ENCODE assay signal across 11 cellular contexts in genomic region chr4:576245-576821, GRCh38. TPM values are rescaled to one million over a fixed set of nuclear protein-coding genes. Genes with fewer than 3 reads are reported as not detected.
A peak's percentile ranks its signal among the peaks of the same experiment; 100 is the strongest.
DNase-seq lines count a peak whose midpoint lies in the region; ATAC-seq, FAIRE-seq and TF ChIP-seq lines count a peak whose summit lies in the region.
"Had no signal": no experiment of that assay in that cellular context is flagged by ENCODE, and none has a peak within 500 bp of the region (broad histone marks: within the 10 kb centered on the region; RNA-seq: fewer than 3 reads in every experiment).

Gene TMEM271 (minus strand): TSS chr4:576295. CDS start chr4:576062, 233 bp downstream.

- H3K4me1 ChIP-seq in CD8-positive, alpha-beta T cell (ENCODE audit: insufficient read depth, low read length), result no peaks in the 10 kb centered on the region
- H3K4me1 ChIP-seq in GM23338 (ENCODE audit: insufficient read depth) (peaks cover 31% of the 10 kb centered on the region), mesendoderm (ENCODE audit: control insufficient read depth, low read depth, low read length) (no peaks in the 10 kb centered on the region)

- H3K4me1 Mint-ChIP-seq in CD8-positive, alpha-beta T cell (ENCODE audit: low read depth), result peaks cover 13% of the 10 kb centered on the region
- H3K4me1 Mint-ChIP-seq in GM23338 (peaks cover 24% of the 10 kb centered on the region), brain (peaks cover 50% of the 10 kb centered on the region)

- no peak within 1 kb of the TSS for H2BK15ac ChIP-seq in mesendoderm (replicated peaks; ENCODE audit: low read depth)

- no CpG with 5 or more reads among the region's 60 CpGs for WGBS in mesendoderm (ENCODE audit: extremely low coverage, insufficient coverage, low lambda C conversion rate)

- H3K4me3 Mint-ChIP-seq in CD8-positive, alpha-beta T cell, result peak within 1 kb of the TSS; percentile 65
- H3K4me3 Mint-ChIP-seq in GM23338 (peak within 1 kb of the TSS; percentile 89), brain (peak within 1 kb of the TSS; percentile 90 to 94 (median 92))

- H3K56ac ChIP-seq in mesendoderm (ENCODE audit: low read length), result peak within 1 kb of the TSS; percentile 42

- H3K9me3 Mint-ChIP-seq in CD8-positive, alpha-beta T cell, result no peaks in the 10 kb centered on the region
- H3K9me3 Mint-ChIP-seq in GM23338, result peaks cover 6% of the 10 kb centered on the region; the same call in 2 of the 3 replicates
- peaks cover 0 to 6% (median 3%) of the 10 kb centered on the region in 5 experiments for H3K9me3 Mint-ChIP-seq in brain

- H3K4me2 ChIP-seq in GM23338 (peak within 1 kb of the TSS; percentile 93), mesendoderm (ENCODE audit: low read length) (peak within 1 kb of the TSS; percentile 40)

- no peak within 1 kb of the TSS for H2BK120ac ChIP-seq in mesendoderm (ENCODE audit: low read depth, low read length)

- H3K36me3 ChIP-seq in CD8-positive, alpha-beta T cell (ENCODE audit: insufficient read depth, low read length), result no peaks in the 10 kb centered on the region
- H3K36me3 ChIP-seq in GM23338 (ENCODE audit: insufficient read depth), result no peaks in the 10 kb centered on the region
- no peaks in the 10 kb centered on the region for H3K36me3 ChIP-seq in mesendoderm (ENCODE audit: control insufficient read depth, insufficient read depth, low read length)

- no peaks in the 10 kb centered on the region for H3K9me3 ChIP-seq in CD8-positive, alpha-beta T cell (ENCODE audit: low read length)

- intact Hi-C loops in CD8-positive, alpha-beta T cell (cut with DNase I, micrococcal nuclease), result no loop called here

- ATAC-seq in CD8-positive, alpha-beta T cell, result no peak
- ATAC-seq in GM23338 (peak; percentile 7), GM18867 (IDR thresholded peaks at IDR 0.05; ENCODE audit: unreplicated experiment) (no peak)

- no peak within 1 kb of the TSS for H3K4me3 ChIP-seq in CD8-positive, alpha-beta T cell (ENCODE audit: low read depth, low read length)
- peak within 1 kb of the TSS; percentile 83 for H3K4me3 ChIP-seq in GM23338
- H3K4me3 ChIP-seq in mesendoderm (ENCODE audit: low read length), result no peak within 1 kb of the TSS

- H2AFZ ChIP-seq in GM23338, result peak within 1 kb of the TSS; percentile 92

- H3K79me2 ChIP-seq in GM23338 (replicated peaks; ENCODE audit: insufficient read depth), result no peaks in the 10 kb centered on the region
- no peaks in the 10 kb centered on the region for H3K79me2 ChIP-seq in mesendoderm (ENCODE audit: control insufficient read depth, insufficient read depth, low read length)

- H4K20me1 ChIP-seq in GM23338 (replicated peaks; ENCODE audit: insufficient read depth), result peaks cover 5% of the 10 kb centered on the region; the same call in 1 of the 2 replicates

- no peak within 1 kb of the TSS for H3K9ac ChIP-seq in mesendoderm (ENCODE audit: low read length)

- no peak within 1 kb of the TSS for H2BK5ac ChIP-seq in mesendoderm (ENCODE audit: low read length)

- no peak within 1 kb of the TSS for H3K18ac ChIP-seq in mesendoderm (ENCODE audit: low read length)

- no peak for FAIRE-seq in GM19239 (lab: Jason Lieb, UNC)

- no peak within 1 kb of the TSS for H3K27ac Mint-ChIP-seq in CD8-positive, alpha-beta T cell
- no peak within 1 kb of the TSS for H3K27ac Mint-ChIP-seq in GM23338
- peak within 1 kb of the TSS; percentile 72 to 99 (median 96) for H3K27ac Mint-ChIP-seq in brain

- CTCF ChIA-PET in CD8-positive, alpha-beta T cell (lab: Charles Lee), result no interaction called here

- POLR2A ChIA-PET in CD8-positive, alpha-beta T cell (lab: Charles Lee), result no interaction called here

- no peak within 1 kb of the TSS for H4K8ac ChIP-seq in mesendoderm (ENCODE audit: low read depth, low read length)

- peaks cover 11% of the 10 kb centered on the region for H3F3A ChIP-seq in GM23338 (replicated peaks; ENCODE audit: low read depth)

- H3K27ac ChIP-seq in CD8-positive, alpha-beta T cell (ENCODE audit: low read depth, low read length), result no peak within 1 kb of the TSS
- no peak within 1 kb of the TSS for H3K27ac ChIP-seq in GM23338 (ENCODE audit: low read depth)
- H3K27ac ChIP-seq in mesendoderm (ENCODE audit: low read depth, low read length), result no peak within 1 kb of the TSS

- peaks cover 56% of the 10 kb centered on the region for H3K27me3 Mint-ChIP-seq in CD8-positive, alpha-beta T cell (ENCODE audit: low read depth)
- peaks cover 79% of the 10 kb centered on the region for H3K27me3 Mint-ChIP-seq in GM23338 (ENCODE audit: insufficient read depth, low read depth, poor library complexity)
- peaks cover 79% of the 10 kb centered on the region for H3K27me3 Mint-ChIP-seq in brain

- H4K5ac ChIP-seq in mesendoderm (ENCODE audit: low read length), result no peak within 1 kb of the TSS

- H3K4ac ChIP-seq in mesendoderm (ENCODE audit: low read depth, low read length), result no peak within 1 kb of the TSS

- peak in 1 of 7 experiments; percentile 32 for DNase-seq in CD8-positive, alpha-beta T cell
- peak; percentile 83 for DNase-seq in GM23338 (ENCODE audit: low spot score)
- DNase-seq in mesendoderm, result peak; percentile 50
- no peak for DNase-seq in putamen (ENCODE audit: low spot score)
- no peak for DNase-seq in NCI-H1092 treated with DMSO at 0.1 percent for 48 hours (lab: John Stamatoyannopoulos, UW)
- no peak for DNase-seq in GM19239 (ENCODE audit: insufficient read length, low spot score)
- DNase-seq: NCI-H1436, SW 1271 had no signal

- H3K23ac ChIP-seq in mesendoderm (ENCODE audit: low read length), result no peak within 1 kb of the TSS

- no peak within 1 kb of the TSS for H2AK5ac ChIP-seq in mesendoderm (ENCODE audit: low read length)

- peaks cover 32% of the 10 kb centered on the region for H3K27me3 ChIP-seq in CD8-positive, alpha-beta T cell (ENCODE audit: insufficient read depth, low read length)
- H3K27me3 ChIP-seq in GM23338 (ENCODE audit: insufficient read depth), result peaks cover 91% of the 10 kb centered on the region
- H3K27me3 ChIP-seq in mesendoderm (ENCODE audit: insufficient read depth, low read length, poor library complexity), result peaks cover 49% of the 10 kb centered on the region

- no peaks in the 10 kb centered on the region for H3K36me3 Mint-ChIP-seq in CD8-positive, alpha-beta T cell
- H3K36me3 Mint-ChIP-seq in GM23338 (ENCODE audit: low read depth) (peaks cover 2% of the 10 kb centered on the region; the same call in 2 of the 3 replicates), brain (peaks cover 3% of the 10 kb centered on the region)

- TF ChIP-seq CTCF in CD8-positive, alpha-beta T cell (IDR thresholded peaks at IDR 0.05), result no peak
- TF ChIP-seq CTCF in GM23338 (conservative IDR thresholded peaks at IDR 0.05; ENCODE audit: low read depth in 2 of 2) (no peak), brain (conservative IDR thresholded peaks at IDR 0.05) (no peak)

- no peaks in the 10 kb centered on the region for H3K79me1 ChIP-seq in mesendoderm (ENCODE audit: low read length)

- H3K9me2 ChIP-seq in GM23338 (ENCODE audit: insufficient read depth), result no peaks in the 10 kb centered on the region

TF ChIP-seq in GM23338, 12 proteins besides CTCF, POLR2A, EP300 and RAD21:
- TF ChIP-seq EZH2phosphoT487 (IDR thresholded peaks at IDR 0.05; ENCODE audit: unreplicated experiment), result no peak
- peak; percentile 81 for TF ChIP-seq EZH2 (IDR thresholded peaks at IDR 0.05; ENCODE audit: low read depth, unreplicated experiment)
- peak; percentile 15 for TF ChIP-seq REST (IDR thresholded peaks at IDR 0.05; ENCODE audit: unreplicated experiment)

RNA-seq across cellular contexts. Expression of gene TMEM271, which starts in this region (rescaled TPM):
- not detected for total RNA-seq in CD8-positive, alpha-beta T cell
- total RNA-seq in GM23338 (2014; rRNA removed; shearing (Covaris generic)), result 0.62 TPM in 1 of 2 replicates, not detected in the other
- polyA plus RNA-seq in GM23338 (2016; fragmentation: Nextera tagmentation; extraction: Ambion mirVana) (0.11 and 0.21 TPM in 2 replicates), brain (ENCODE audit: insufficient read depth, low read depth, low replicate concordance) (2.1 TPM)
- 0.03 TPM for polyA plus RNA-seq in mesendoderm (2013, experiment 1 of 2)
- polyA plus RNA-seq in mesendoderm (2013, experiment 2 of 2), result 0.07 TPM
- total RNA-seq: renal cortical epithelial cell had no signal

Comparison
In these comparisons a context has a peak if more than half of its experiments do, and no peak if none do; other contexts are left out.
1. Peak in DNase-seq, ATAC-seq, H3K4me3 ChIP-seq and H3K4me2 ChIP-seq in GM23338; RNA of the gene not detected or under 1 TPM.
2. H3K27ac Mint-ChIP-seq: peak in brain (5 of 5); none in CD8-positive, alpha-beta T cell (single experiment) and GM23338 (single experiment).
3. Peak in every context shown above with its lines, with median percentiles within 50 percentile points of each other: H3K4me3 Mint-ChIP-seq.